18 cellular contexts compared by ENCODE assay signal in genomic region chr16:65700599-65700998, GRCh38.
DNase-seq lines count a peak whose midpoint lies in the region; ATAC-seq and TF ChIP-seq lines count a peak whose summit lies in the region.
"Had no signal": no experiment of that assay in that cellular context is flagged by ENCODE, and none has a peak within 500 bp of the region (broad histone marks: within the 10 kb centered on the region; RNA-seq: fewer than 3 reads in every experiment).

No MANE protein-coding gene starts in this region.

- H3K4me3 ChIP-seq in mammary epithelial cell (replicated peaks in 1 of 3; ENCODE audit: insufficient read depth in 1 of 3, low read depth in 2 of 3, low read length in 3 of 3) (no peak overlapping the region), adipocyte (ENCODE audit: low read length) (no peak overlapping the region)
- H3K4me3 ChIP-seq: HAP-1 had no signal

- H3K36me3 Mint-ChIP-seq in MCF 10A (ENCODE audit: insufficient read depth, unreplicated experiment) (no peaks in the 10 kb centered on the region), mesothelial cell of epicardium (no peaks in the 10 kb centered on the region)
- H3K36me3 Mint-ChIP-seq: CD4-positive, alpha-beta memory T cell had no signal

- H3K9me3 Mint-ChIP-seq in MCF 10A (ENCODE audit: unreplicated experiment) (peaks cover 16% of the 10 kb centered on the region), mesothelial cell of epicardium (no peaks in the 10 kb centered on the region)

- H3K27ac Mint-ChIP-seq in MCF 10A (ENCODE audit: low read depth, unreplicated experiment) (no peak overlapping the region), mesothelial cell of epicardium (peak overlapping the region; percentile 97)
- H3K27ac Mint-ChIP-seq: CD4-positive, alpha-beta memory T cell had no signal

- no peaks in the 10 kb centered on the region for H4K20me1 ChIP-seq in mammary epithelial cell (ENCODE audit: insufficient read depth, low read length)

- H3K9me3 ChIP-seq in mammary epithelial cell (replicated peaks; ENCODE audit: insufficient read depth, low read length) (no peaks in the 10 kb centered on the region), adipocyte (ENCODE audit: control insufficient read depth, low read length) (no peaks in the 10 kb centered on the region)
- H3K9me3 ChIP-seq: HAP-1 had no signal

- H3K4me1 ChIP-seq in mammary epithelial cell (ENCODE audit: insufficient read depth, low read length): no peaks in the 10 kb centered on the region
- peaks cover 9% of the 10 kb centered on the region for H3K4me1 ChIP-seq in adipocyte (ENCODE audit: control insufficient read depth, insufficient read depth, low read length)
- H3K4me1 ChIP-seq: HAP-1 had no signal

- H3K4me3 Mint-ChIP-seq in MCF 10A (ENCODE audit: unreplicated experiment) (no peak overlapping the region), mesothelial cell of epicardium (no peak overlapping the region)
- H3K4me3 Mint-ChIP-seq: CD4-positive, alpha-beta memory T cell had no signal

- H3K4me1 Mint-ChIP-seq in MCF 10A (ENCODE audit: insufficient read depth, unreplicated experiment): no peaks in the 10 kb centered on the region
- H3K4me1 Mint-ChIP-seq in mesothelial cell of epicardium: peaks cover 56% of the 10 kb centered on the region
- H3K4me1 Mint-ChIP-seq: CD4-positive, alpha-beta memory T cell had no signal

- H3K27me3 ChIP-seq in mammary epithelial cell (ENCODE audit: insufficient read depth, low read length) (no peaks in the 10 kb centered on the region), adipocyte (replicated peaks; ENCODE audit: control insufficient read depth, insufficient read depth, low read length) (no peaks in the 10 kb centered on the region)

- CTCF ChIA-PET in MCF 10A (lab: Yijun Ruan, JAX) (no interaction called here), mammary epithelial cell (lab: Charles Lee; ENCODE audit: low non-redundant PET) (no interaction called here)

- H3K4me2 ChIP-seq in mammary epithelial cell (ENCODE audit: insufficient read depth, low read depth, low read length): no peak overlapping the region

- WGBS in mammary epithelial cell (ENCODE audit: low coverage, missing lambda C conversion rate): 64% methylated on average over 2 of the region's 2 CpGs

- intact Hi-C loops in MCF 10A (cut with micrococcal nuclease) (no loop called here), mammary epithelial cell (cut with micrococcal nuclease) (no loop called here)

- no peak overlapping the region for H2AFZ ChIP-seq in mammary epithelial cell (ENCODE audit: low read depth, low read length)

- no peak for ATAC-seq in HG03097 (IDR thresholded peaks at IDR 0.05; ENCODE audit: low FRiP score, unreplicated experiment)
- no peak for ATAC-seq in GM21367 (IDR thresholded peaks at IDR 0.05; ENCODE audit: unreplicated experiment)

- BruUV-seq in MCF 10A (replicated peaks; lab: Mats Ljungman, UMichigan) (no TSS peak), mammary epithelial cell (replicated peaks; lab: Mats Ljungman, UMichigan) (no TSS peak)

- H3K36me3 ChIP-seq in mammary epithelial cell (ENCODE audit: insufficient read depth, low read length) (no peaks in the 10 kb centered on the region), adipocyte (ENCODE audit: control insufficient read depth, insufficient read depth, low read length, severe bottlenecking) (no peaks in the 10 kb centered on the region)
- H3K36me3 ChIP-seq: HAP-1 had no signal

- dilution Hi-C loops in mammary epithelial cell (cut with HindIII; ENCODE audit: low sequenced_read_pairs): no loop called here

- H3K79me2 ChIP-seq in mammary epithelial cell (ENCODE audit: insufficient read depth, low read length): no peaks in the 10 kb centered on the region

- H3K9ac ChIP-seq in mammary epithelial cell (ENCODE audit: insufficient read depth, low read length): no peak overlapping the region
- no peak overlapping the region for H3K9ac ChIP-seq in adipocyte (ENCODE audit: low read length)

- no peak overlapping the region for H3K27ac ChIP-seq in mammary epithelial cell (ENCODE audit: insufficient read depth, low read depth, low read length)
- H3K27ac ChIP-seq: 22Rv1, HL-60 had no signal

- POLR2A ChIA-PET in MCF 10A (lab: Yijun Ruan, JAX): no interaction called here

- peak; percentile 41 for DNase-seq in MCF 10A (ENCODE audit: unreplicated experiment)
- DNase-seq in mammary epithelial cell: no peak
- peak; percentile 29 for DNase-seq in adipocyte (ENCODE audit: low read depth)
- DNase-seq in mesothelial cell of epicardium (ENCODE audit: low spot score in 2 of 2, unreplicated experiment in 2 of 2): no peak
- DNase-seq in medulla oblongata (ENCODE audit: extremely low spot score): no peak
- no peak for DNase-seq in C1 segment of cervical spinal cord (lab: John Stamatoyannopoulos, UW)
- DNase-seq: Calu3; CD4-positive, alpha-beta memory T cell; NCI-H1105 treated with DMSO at 0.1 percent for 48 hours; NCI-H1694 treated with DMSO at 0.1 percent for 48 hours; NCI-H510A; NCI-H748 treated with DMSO at 0.1 percent for 48 hours; Right ventricle myocardium superior had no signal

- TF ChIP-seq CTCF in MCF 10A (IDR thresholded peaks at IDR 0.05; ENCODE audit: unreplicated experiment) (no peak), mammary epithelial cell (conservative IDR thresholded peaks at IDR 0.05 in 1 of 2, IDR thresholded peaks at IDR 0.05 in 1 of 2; ENCODE audit: extremely low read depth in 1 of 2, insufficient read depth in 1 of 2, low read depth in 1 of 2, low read length in 2 of 2) (no peak), mesothelial cell of epicardium (IDR thresholded peaks at IDR 0.05; ENCODE audit: unreplicated experiment) (no peak)

- H3K27me3 Mint-ChIP-seq in MCF 10A (ENCODE audit: insufficient read depth, unreplicated experiment): no peaks in the 10 kb centered on the region
- H3K27me3 Mint-ChIP-seq in mesothelial cell of epicardium (ENCODE audit: low read depth): peaks cover 1% of the 10 kb centered on the region
- H3K27me3 Mint-ChIP-seq: CD4-positive, alpha-beta memory T cell had no signal

- in situ Hi-C loops in mammary epithelial cell (cut with MboI; ENCODE audit: low sequenced_read_pairs in 2 of 2): no loop called here

Comparison
In these comparisons a context has a peak if more than half of its experiments do, and no peak if none do; other contexts are left out.
1. DNase-seq: peak in MCF 10A (single experiment) and adipocyte (single experiment); none in mammary epithelial cell (single experiment), mesothelial cell of epicardium (0 of 2), medulla oblongata (single experiment) and C1 segment of cervical spinal cord (0 of 14).